ENCODE assay signal across 10 cellular contexts in the genomic region with DNA sequence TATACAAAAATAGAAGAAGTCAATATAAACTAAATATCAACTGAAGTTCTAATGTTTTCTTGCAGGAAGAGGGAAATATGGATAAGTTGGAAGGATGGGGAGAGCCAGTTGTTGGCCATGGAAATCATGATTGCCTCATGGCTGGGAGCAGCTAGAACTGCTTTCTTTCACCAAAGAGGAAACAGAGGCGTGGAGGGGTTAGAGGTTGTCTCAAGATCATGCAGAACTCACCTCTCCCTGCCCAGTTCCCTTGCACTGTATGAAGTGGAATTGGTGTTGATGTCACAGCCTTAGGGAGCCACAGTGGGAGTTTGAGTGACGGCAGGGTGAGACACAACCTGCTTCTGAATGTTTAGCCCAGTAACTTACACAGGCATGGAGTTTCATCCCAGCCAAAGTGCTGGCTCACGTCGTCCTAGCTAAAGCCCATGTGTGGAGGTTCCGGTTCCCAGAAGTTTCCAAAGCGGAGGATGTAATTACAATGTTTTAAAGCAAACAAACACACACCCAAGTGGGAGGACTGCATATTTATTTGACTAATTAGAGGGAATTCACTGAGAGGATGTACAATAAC.
DNase-seq lines count a peak whose midpoint lies in the region; ATAC-seq and TF ChIP-seq lines count a peak whose summit lies in the region.
"Had no signal": no experiment of that assay in that cellular context is flagged by ENCODE, and none has a peak within 500 bp of the region (broad histone marks: within the 10 kb centered on the region; RNA-seq: fewer than 3 reads in every experiment).

No MANE protein-coding gene starts in this region.

- TF ChIP-seq CTCF in heart left ventricle (IDR thresholded peaks at IDR 0.05) = no peak
- no peak for TF ChIP-seq CTCF in psoas muscle (IDR thresholded peaks at IDR 0.05)

- H3K9me3 ChIP-seq in heart left ventricle (no peaks in the 10 kb centered on the region), psoas muscle (no peaks in the 10 kb centered on the region)
- H3K9me3 ChIP-seq: adrenal gland had no signal

- DNase-seq in AG20443 (ENCODE audit: low spot score) (peak; percentile 64), SW480 (ENCODE audit: low spot score) (peak; percentile 35), heart left ventricle (peak in 2 of 5 donors; percentile 37 to 60), psoas muscle (peak; percentile 46 to 67), NCI-H2029 treated with DMSO at 0.1 percent for 48 hours (lab: John Stamatoyannopoulos, UW) (no peak)
- DNase-seq in activated naive CD4-positive, alpha-beta T cell treated with Interleukin-2 at 50 U/mL for 16 hours = no peak
- DNase-seq: Kasumi-1 had no signal

- intact Hi-C loops in heart left ventricle (cut with DNase I) (no loop called here), psoas muscle (cut with DNase I) (no loop called here)

- 44 to 61% (median 48%) methylated on average over 6 of the region's 6 CpGs for WGBS in heart left ventricle, 4 donors
- WGBS in psoas muscle, 3 donors = 26 to 42% (median 34%) methylated on average over 6 of the region's 6 CpGs

- ATAC-seq in heart left ventricle = peak; percentile 39 to 74 (median 62)
- peak in 3 of 4 donors; percentile 59 to 67 (median 67) for ATAC-seq in psoas muscle
- ATAC-seq in HG03565 (IDR thresholded peaks at IDR 0.05; ENCODE audit: unreplicated experiment) = no peak
- no peak for ATAC-seq in HG02763 (IDR thresholded peaks at IDR 0.05; ENCODE audit: unreplicated experiment)

- no peak for TF ChIP-seq POLR2A in heart left ventricle (IDR thresholded peaks at IDR 0.05)

- H3K27me3 ChIP-seq in heart left ventricle = no peaks in the 10 kb centered on the region
- H3K27me3 ChIP-seq in psoas muscle (ENCODE audit: insufficient read depth in 3 of 3, low read length in 2 of 3) = peaks cover 0 to 6% (median 0%) of the 10 kb centered on the region in 3 donors
- H3K27me3 ChIP-seq: adrenal gland had no signal

- H3K4me1 ChIP-seq in heart left ventricle (peaks cover 0 to 43% (median 16%) of the 10 kb centered on the region in 12 donors), psoas muscle (no peaks in the 10 kb centered on the region)

- H3K27ac ChIP-seq in heart left ventricle (peak overlapping the region in 9 of 12 donors; percentile 1 to 66 (median 44)), psoas muscle (no peak overlapping the region)

- H3K4me3 ChIP-seq in heart left ventricle = no peak overlapping the region
- H3K4me3 ChIP-seq in psoas muscle = no peak overlapping the region
- H3K4me3 ChIP-seq: adrenal gland had no signal

- H3K36me3 ChIP-seq in heart left ventricle (no peaks in the 10 kb centered on the region), psoas muscle (ENCODE audit: insufficient read depth in 1 of 2, low read depth in 1 of 2) (no peaks in the 10 kb centered on the region)
- H3K36me3 ChIP-seq: adrenal gland had no signal

Comparison
In these comparisons a context has a peak if more than half of its experiments do, and no peak if none do; other contexts are left out.
1. DNase-seq: peak in AG20443 (single experiment), SW480 (single experiment) and psoas muscle (2 of 2); none in activated naive CD4-positive, alpha-beta T cell treated with Interleukin-2 at 50 U/mL for 16 hours (single experiment) and NCI-H2029 treated with DMSO at 0.1 percent for 48 hours (single experiment).
2. ATAC-seq: peak in heart left ventricle (4 of 4) and psoas muscle (3 of 4); none in HG03565 (single experiment) and HG02763 (single experiment).